ENCODE assay signal across 8 cellular contexts in the genomic region with DNA sequence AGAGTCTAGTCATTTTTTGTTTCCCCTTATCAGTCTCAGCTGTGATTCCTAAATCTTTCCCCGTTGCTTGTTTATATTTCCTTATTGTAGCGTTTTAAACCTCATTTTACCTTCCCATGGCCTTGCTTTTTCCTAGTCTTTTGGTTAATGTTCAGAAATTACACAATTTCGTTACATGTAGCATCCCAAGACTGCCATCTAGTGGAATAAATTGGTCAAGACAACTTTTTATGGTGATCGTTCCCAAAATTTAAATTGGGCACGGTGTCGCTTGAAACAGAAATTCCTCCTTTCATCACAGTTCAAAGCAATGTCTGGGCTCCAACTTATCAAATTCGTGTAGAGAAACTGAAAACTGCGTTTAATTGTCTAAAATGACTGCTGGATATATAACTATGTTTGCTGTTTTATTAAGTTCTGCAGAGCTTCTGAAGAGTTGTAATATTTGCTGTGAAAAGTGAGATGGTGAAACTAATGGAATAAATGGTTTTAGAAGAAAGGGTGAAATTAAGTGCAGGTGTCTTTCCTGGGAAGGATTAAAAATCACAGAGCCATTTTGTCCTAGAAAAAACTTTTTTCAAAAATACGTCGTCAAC.
DNase-seq lines count a peak whose midpoint lies in the region; ATAC-seq and TF ChIP-seq lines count a peak whose summit lies in the region.

No MANE protein-coding gene starts in this region.

- peak; percentile 60 for TF ChIP-seq CTCF in cardiac muscle cell (IDR thresholded peaks at IDR 0.05; ENCODE audit: low read depth, low read length)
- TF ChIP-seq CTCF in coronary artery (IDR thresholded peaks at IDR 0.05), result peak; percentile 61

- no peaks in the 10 kb centered on the region for H3K36me3 Mint-ChIP-seq in naive B cell
- no peaks in the 10 kb centered on the region for H3K36me3 Mint-ChIP-seq in stimulated activated naive B cell treated with anti-CD40 and anti-IgM and Interleukin-4, amounts not matched to agents 10 μg/mL and 1 μg/mL and 100 μg/mL, for 72 hours

- no peak for ATAC-seq in Right ventricle myocardium superior (ENCODE audit: poor library complexity)
- ATAC-seq in HG03378 (IDR thresholded peaks at IDR 0.05; ENCODE audit: unreplicated experiment), result peak; percentile 56
- no peak for ATAC-seq in naive B cell (ENCODE audit: low read depth in 2 of 2)
- ATAC-seq in stimulated activated naive B cell treated with anti-CD40 and anti-IgM and Interleukin-4, amounts not matched to agents 10 μg/mL and 1 μg/mL and 100 μg/mL, for 72 hours (replicated peaks), result no peak
- ATAC-seq in HG03139 (IDR thresholded peaks at IDR 0.05; ENCODE audit: unreplicated experiment), result no peak

- DNase-seq in cardiac muscle cell (ENCODE audit: low read depth in 1 of 2, low spot score in 1 of 2) (peak; percentile 56 to 58), Right ventricle myocardium superior (no peak), NOMO-1 treated with DMSO at 0.1 percent for 48 hours (lab: John Stamatoyannopoulos, UW; ENCODE audit: unreplicated experiment) (peak; percentile 31), coronary artery (ENCODE audit: low spot score) (no peak), naive B cell (peak; percentile 14)
- DNase-seq in stimulated activated naive B cell treated with anti-CD40 and anti-IgM and Interleukin-4, amounts not matched to agents 10 μg/mL and 1 μg/mL and 100 μg/mL, for 72 hours, result no peak

- no peaks in the 10 kb centered on the region for H3K36me3 ChIP-seq in cardiac muscle cell

- no peak overlapping the region for H3K4me3 ChIP-seq in cardiac muscle cell
- H3K4me3 ChIP-seq in coronary artery, result no peak overlapping the region

- H3K27ac Mint-ChIP-seq in naive B cell, result no peak overlapping the region
- H3K27ac Mint-ChIP-seq in stimulated activated naive B cell treated with anti-CD40 and anti-IgM and Interleukin-4, amounts not matched to agents 10 μg/mL and 1 μg/mL and 100 μg/mL, for 72 hours, result no peak overlapping the region

- peaks cover 5 to 8% (median 8%) of the 10 kb centered on the region in 3 donors for H3K27me3 Mint-ChIP-seq in naive B cell
- H3K27me3 Mint-ChIP-seq in stimulated activated naive B cell treated with anti-CD40 and anti-IgM and Interleukin-4, amounts not matched to agents 10 μg/mL and 1 μg/mL and 100 μg/mL, for 72 hours, result peaks cover 6 to 8% of the 10 kb centered on the region in 2 donors

- no peak overlapping the region for H3K4me3 Mint-ChIP-seq in naive B cell
- no peak overlapping the region for H3K4me3 Mint-ChIP-seq in stimulated activated naive B cell treated with anti-CD40 and anti-IgM and Interleukin-4, amounts not matched to agents 10 μg/mL and 1 μg/mL and 100 μg/mL, for 72 hours

- H3K9me3 Mint-ChIP-seq in naive B cell, result no peaks in the 10 kb centered on the region
- no peaks in the 10 kb centered on the region for H3K9me3 Mint-ChIP-seq in stimulated activated naive B cell treated with anti-CD40 and anti-IgM and Interleukin-4, amounts not matched to agents 10 μg/mL and 1 μg/mL and 100 μg/mL, for 72 hours

- H3K4me1 Mint-ChIP-seq in naive B cell, result peaks cover 0 to 4% (median 2%) of the 10 kb centered on the region in 3 donors
- peaks cover 4 to 6% of the 10 kb centered on the region in 2 donors for H3K4me1 Mint-ChIP-seq in stimulated activated naive B cell treated with anti-CD40 and anti-IgM and Interleukin-4, amounts not matched to agents 10 μg/mL and 1 μg/mL and 100 μg/mL, for 72 hours

- no peaks in the 10 kb centered on the region for H3K27me3 ChIP-seq in cardiac muscle cell

- no peak overlapping the region for H3K27ac ChIP-seq in cardiac muscle cell
- no peak overlapping the region for H3K27ac ChIP-seq in coronary artery

- H3K9me3 ChIP-seq in cardiac muscle cell (ENCODE audit: low read depth), result no peaks in the 10 kb centered on the region

- intact Hi-C loops in Right ventricle myocardium superior (cut with DNase I), result no loop called here

- no peaks in the 10 kb centered on the region for H3K4me1 ChIP-seq in cardiac muscle cell (ENCODE audit: low read depth)

Comparison
In these comparisons a context has a peak if more than half of its experiments do, and no peak if none do; other contexts are left out.
1. DNase-seq: peak in cardiac muscle cell (2 of 2), NOMO-1 treated with DMSO at 0.1 percent for 48 hours (single experiment) and naive B cell (single experiment); none in Right ventricle myocardium superior (single experiment), coronary artery (single experiment) and stimulated activated naive B cell treated with anti-CD40 and anti-IgM and Interleukin-4, amounts not matched to agents 10 μg/mL and 1 μg/mL and 100 μg/mL, for 72 hours (single experiment).